27 cellular contexts compared by ENCODE assay signal in genomic region chr4:25680580-25680979, GRCh38. TPM values are rescaled to one million over a fixed set of nuclear protein-coding genes. Genes with fewer than 3 reads are reported as not detected.
"Had no signal": no experiment of that assay in that cellular context is flagged by ENCODE, and none has a peak within 500 bp of the region (broad histone marks: within the 10 kb centered on the region; RNA-seq: fewer than 3 reads in every experiment).

No MANE protein-coding gene starts in this region.

- ATAC-seq: heart right ventricle; left cardiac atrium; left lobe of liver; natural killer cell treated with Interleukin-12 subunit alpha and Interleukin-12 subunit beta and Interleukin-15 and Interleukin-18, amount 100 ng/mL, for 72 hours; pancreas; right cardiac atrium; sciatic nerve; stimulated activated naive B cell treated with anti-CD40 and anti-IgM and Interleukin-4, amounts not matched to agents 10 μg/mL and 1 μg/mL and 100 μg/mL, for 72 hours; stimulated activated naive CD8-positive, alpha-beta T cell treated with anti-CD3 and anti-CD28 coated beads, Interleukin-15, Interleukin-2, amounts not matched to agents 100 U/mL and 50 U/mL, for 24 hours had no signal

- H3K27me3 ChIP-seq: heart right ventricle, hepatocyte, pancreas, stomach, testis, thyroid gland, transverse colon, uterus had no signal

- DNase-seq: heart right ventricle; islet precursor cell; kidney glomerular epithelial cell; left cardiac atrium; mesendoderm; naive B cell; pancreas; retina; right cardiac atrium; stimulated activated CD4-positive, alpha-beta T cell treated with anti-CD3 and anti-CD28 coated beads, Interleukin-12 subunit alpha, Interleukin-12 subunit beta, amount 100 ng/mL, for 4 hours; stimulated activated CD4-positive, alpha-beta T cell treated with anti-CD3 and anti-CD28 coated beads, Interleukin-15, amount 100 ng/mL, for 24 hours; stimulated activated CD4-positive, alpha-beta T cell treated with anti-CD3 and anti-CD28 coated beads, Interleukin-2, amount 100 ng/mL, for 24 hours; stimulated activated CD4-positive, alpha-beta T cell treated with anti-CD3 and anti-CD28 coated beads, Interleukin-4, amount 100 ng/mL, for 1 hour; stimulated activated naive B cell treated with anti-CD40 and anti-IgM and Interleukin-4, amounts not matched to agents 10 μg/mL and 1 μg/mL and 100 μg/mL, for 72 hours; stimulated activated naive CD8-positive, alpha-beta T cell treated with anti-CD3 and anti-CD28 coated beads, Interleukin-15, Interleukin-2, amounts not matched to agents 100 U/mL and 50 U/mL, for 24 hours; stomach; testis; thyroid gland; transverse colon; uterus had no signal

- H3K9me3 ChIP-seq: heart right ventricle, pancreas, prostate gland, stomach, testis, thyroid gland, transverse colon, uterus had no signal

- H3K4me1 ChIP-seq: heart right ventricle, pancreas, prostate gland, stomach, testis, thyroid gland, transverse colon, uterus had no signal

- H3K36me3 ChIP-seq: heart right ventricle, pancreas, prostate gland, stomach, thyroid gland, transverse colon, uterus had no signal

- H3K4me3 ChIP-seq: heart right ventricle, hepatocyte, lung, pancreas, prostate gland, skin epidermis, stomach, testis, thyroid gland, transverse colon, uterus had no signal

- H2AFZ ChIP-seq: hepatocyte had no signal

- H3K27ac ChIP-seq: heart right ventricle, hepatocyte, pancreas, prostate gland, skin epidermis, stomach, testis, thyroid gland, transverse colon, uterus had no signal

- H3K4me2 ChIP-seq: hepatocyte had no signal

- H3K79me2 ChIP-seq: hepatocyte had no signal

- FAIRE-seq: pancreas had no signal

RNA-seq across cellular contexts. Expression of gene SLC34A2, which starts 24.9 kb away (rescaled TPM):
- total RNA-seq: natural killer cell treated with Interleukin-12 subunit alpha and Interleukin-12 subunit beta and Interleukin-15 and Interleukin-18, amount 100 ng/mL, for 72 hours; transverse colon had no signal
